Comparison of ENCODE assay signal across 8 cellular contexts in the genomic region with DNA sequence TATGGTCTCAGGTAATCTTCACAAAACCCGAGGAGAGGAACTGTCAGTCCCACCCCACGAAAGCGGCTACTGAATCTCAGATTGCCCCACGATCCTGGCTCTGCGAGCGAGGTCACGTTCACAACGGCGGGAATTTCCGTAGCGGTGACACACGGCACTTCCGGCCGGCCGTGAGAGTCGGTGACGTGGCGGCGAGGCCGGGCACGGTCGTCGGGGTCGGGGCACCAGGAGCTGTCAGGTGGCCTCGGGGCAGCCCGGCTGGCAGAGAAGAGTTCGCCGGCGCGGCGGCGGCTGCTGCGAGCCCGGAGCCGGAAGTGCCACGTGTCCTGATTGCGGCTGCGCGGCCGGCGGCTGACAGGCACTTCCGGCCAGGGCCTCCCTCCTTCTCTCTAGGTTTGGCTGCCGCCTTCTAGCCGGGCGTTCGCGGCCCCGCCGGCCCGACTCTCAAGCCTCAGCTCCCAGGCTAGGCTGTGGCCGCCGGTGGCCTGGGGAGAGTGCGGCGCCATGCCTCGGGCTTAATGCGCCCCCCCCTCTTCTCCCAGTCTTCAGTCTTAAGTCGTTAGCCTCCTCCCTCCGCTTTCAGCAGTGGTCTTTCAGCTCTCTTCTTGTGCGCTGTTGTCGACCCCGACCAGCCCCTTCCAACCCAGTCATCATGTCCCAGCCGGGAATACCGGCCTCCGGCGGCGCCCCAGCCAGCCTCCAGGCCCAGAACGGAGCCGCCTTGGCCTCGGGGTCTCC. TPM values are rescaled to one million over a fixed set of nuclear protein-coding genes. Genes with fewer than 3 reads are reported as not detected.
DNase-seq lines count a peak whose midpoint lies in the region; ATAC-seq and TF ChIP-seq lines count a peak whose summit lies in the region.

A gene (plus strand): TSS at position 361 of the 738 bp plus-strand sequence. CDS start 292 bp downstream, at position 653.

- H3K27me3 Mint-ChIP-seq in CD8-positive, alpha-beta T cell (ENCODE audit: low read depth) = no peaks in the 10 kb centered on the region

- no peaks in the 10 kb centered on the region for H3K9me3 Mint-ChIP-seq in CD8-positive, alpha-beta T cell

- no peaks in the 10 kb centered on the region for H3K36me3 ChIP-seq in CD8-positive, alpha-beta T cell (ENCODE audit: insufficient read depth, low read length)

- peak within 1 kb of the TSS; percentile 99 for H3K27ac Mint-ChIP-seq in CD8-positive, alpha-beta T cell

- H3K4me3 ChIP-seq in CD8-positive, alpha-beta T cell (ENCODE audit: low read depth, low read length) = peak within 1 kb of the TSS; percentile 74
- H3K4me3 ChIP-seq in HL-60 (replicated peaks; ENCODE audit: insufficient read depth, low read length) = peak within 1 kb of the TSS; percentile 75

- DNase-seq in CD8-positive, alpha-beta T cell = peak; percentile 75 to 91 (median 86)
- DNase-seq in HL-60 (ENCODE audit: low read depth in 1 of 2, low spot score in 1 of 2) = peak; percentile 63 to 72
- DNase-seq in NK-92 treated with Interleukin-12 subunit alpha and Interleukin-12 subunit beta, amount 100 ng/mL, for 24 hours (lab: John Stamatoyannopoulos, UW) = peak; percentile 94
- DNase-seq in effector CD8-positive, alpha-beta T cell (lab: John Stamatoyannopoulos, UW) = peak; percentile 81
- DNase-seq in lung microvascular endothelial cell (ENCODE audit: low read depth in 2 of 2) = peak; percentile 93 to 96
- DNase-seq in stimulated activated CD4-positive, alpha-beta T cell treated with anti-CD3 and anti-CD28 coated beads, TNF-alpha, amount 100 ng/mL, for 48 hours (ENCODE audit: low read depth in 3 of 3) = peak; percentile 76 to 88 (median 88)

- intact Hi-C loops in CD8-positive, alpha-beta T cell (cut with DNase I, micrococcal nuclease) = loop anchor here (1.0 to 10.0 kb wide), 14 partner anchors 16 to 1786 kb away; a partner anchor contains a TSS

- no peaks in the 10 kb centered on the region for H3K9me3 ChIP-seq in CD8-positive, alpha-beta T cell (ENCODE audit: low read length)

- peak within 1 kb of the TSS; percentile 83 for H3K27ac ChIP-seq in CD8-positive, alpha-beta T cell (ENCODE audit: low read depth, low read length)
- peak within 1 kb of the TSS; percentile 90 for H3K27ac ChIP-seq in HL-60 (replicated peaks)

- TF ChIP-seq CTCF in CD8-positive, alpha-beta T cell (IDR thresholded peaks at IDR 0.05) = no peak
- TF ChIP-seq CTCF in HL-60 (IDR thresholded peaks at IDR 0.05; ENCODE audit: insufficient read depth, low read length) = no peak

- peaks cover 12% of the 10 kb centered on the region for H3K4me1 ChIP-seq in CD8-positive, alpha-beta T cell (ENCODE audit: insufficient read depth, low read length)

- H3K36me3 Mint-ChIP-seq in CD8-positive, alpha-beta T cell = peaks cover 11% of the 10 kb centered on the region

- CTCF ChIA-PET in CD8-positive, alpha-beta T cell (lab: Charles Lee) = interaction anchor here (1.2 to 1.5 kb wide), 2 partner anchors 13 to 16 kb away, joined by 3 to 5 read pairs; a partner anchor contains a TSS
- CTCF ChIA-PET in activated CD8-positive, alpha-beta memory T cell treated with anti-CD3 and anti-CD28 coated beads for 36 hours (lab: Charles Lee) = interaction anchor here (0.5 to 1.4 kb wide), 6 partner anchors 16 to 90 kb away, joined by 3 to 7 read pairs (median 4); a partner anchor contains a TSS

- H3K4me3 Mint-ChIP-seq in CD8-positive, alpha-beta T cell = peak within 1 kb of the TSS; percentile 96

- no peaks in the 10 kb centered on the region for H3K27me3 ChIP-seq in CD8-positive, alpha-beta T cell (ENCODE audit: insufficient read depth, low read length)
- no peaks in the 10 kb centered on the region for H3K27me3 ChIP-seq in HL-60 (ENCODE audit: insufficient read depth, poor library complexity, severe bottlenecking)

- POLR2A ChIA-PET in CD8-positive, alpha-beta T cell (lab: Charles Lee) = interaction anchor here (1.0 to 1.3 kb wide), 3 partner anchors 17 to 277 kb away, joined by 3 to 6 read pairs (median 3); a partner anchor contains a TSS
- POLR2A ChIA-PET in activated CD8-positive, alpha-beta memory T cell treated with anti-CD3 and anti-CD28 coated beads for 36 hours (lab: Charles Lee) = interaction anchor here (0.6 to 1.4 kb wide), 2 partner anchors 12 to 256 kb away, joined by 4 to 10 read pairs; no protein-coding TSS in a partner anchor

- peaks cover 30% of the 10 kb centered on the region for H3K4me1 Mint-ChIP-seq in CD8-positive, alpha-beta T cell (ENCODE audit: low read depth)

- peak; percentile 77 for ATAC-seq in CD8-positive, alpha-beta T cell
- ATAC-seq in GM19455 (IDR thresholded peaks at IDR 0.05; ENCODE audit: unreplicated experiment) = peak; percentile 74

RNA-seq across cellular contexts. Expression of the gene that starts here (rescaled TPM):
- 10 to 100 TPM; 14.4 to 14.5 TPM for total RNA-seq in CD8-positive, alpha-beta T cell
- total RNA-seq in activated CD8-positive, alpha-beta memory T cell treated with anti-CD3 and anti-CD28 coated beads for 36 hours = 10 to 100 TPM; 21.8 to 23.5 TPM
- total RNA-seq in lung microvascular endothelial cell = 10.9 and 15.1 TPM in 2 replicates

Comparison
In these comparisons a context has a peak if more than half of its experiments do, and no peak if none do; other contexts are left out.
1. Peak in every context shown above with its lines: DNase-seq, ATAC-seq, H3K4me3 ChIP-seq and H3K27ac ChIP-seq.